Comparison of ENCODE assay signal across 21 cellular contexts in genomic region chr2:223935459-223936125, GRCh38. TPM values are rescaled to one million over a fixed set of nuclear protein-coding genes. Genes with fewer than 3 reads are reported as not detected.
DNase-seq lines count a peak whose midpoint lies in the region; ATAC-seq and TF ChIP-seq lines count a peak whose summit lies in the region.
"Had no signal": no experiment of that assay in that cellular context is flagged by ENCODE, and none has a peak within 500 bp of the region (broad histone marks: within the 10 kb centered on the region; RNA-seq: fewer than 3 reads in every experiment).

No MANE protein-coding gene starts in this region.

- peak overlapping the region; percentile 30 for H3K4me3 Mint-ChIP-seq in T-helper 2 cell treated with Interferon-gamma antibody and Interleukin-4, amounts not matched to agents 5 μg/mL and 100 μg/mL, for 36 hours
- H3K4me3 Mint-ChIP-seq in CD4-positive, CD25-positive, alpha-beta regulatory T cell = peak overlapping the region in 2 of 4 donors; percentile 7 to 48
- H3K4me3 Mint-ChIP-seq in activated CD4-positive, alpha-beta memory T cell treated with anti-CD3 and anti-CD28 coated beads, Interleukin-2, amount 10 ng/mL, durations not matched to agents 7 days and 5 days = no peak overlapping the region

- H3K9me3 Mint-ChIP-seq in T-helper 2 cell treated with Interferon-gamma antibody and Interleukin-4, amounts not matched to agents 5 μg/mL and 100 μg/mL, for 36 hours = peaks cover 7% of the 10 kb centered on the region
- peaks cover 0 to 3% (median 0%) of the 10 kb centered on the region in 7 donors for H3K9me3 Mint-ChIP-seq in CD4-positive, CD25-positive, alpha-beta regulatory T cell
- H3K9me3 Mint-ChIP-seq in activated CD4-positive, alpha-beta memory T cell treated with anti-CD3 and anti-CD28 coated beads, Interleukin-2, amount 10 ng/mL, durations not matched to agents 7 days and 5 days = peaks cover 5% of the 10 kb centered on the region

- H3K27me3 ChIP-seq in CD4-positive, CD25-positive, alpha-beta regulatory T cell (ENCODE audit: control insufficient read depth, insufficient read depth, low read length) = no peaks in the 10 kb centered on the region
- no peaks in the 10 kb centered on the region for H3K27me3 ChIP-seq in iPS-20b (ENCODE audit: insufficient read depth, low read length)
- H3K27me3 ChIP-seq in left ventricle myocardium inferior (ENCODE audit: low read depth) = no peaks in the 10 kb centered on the region
- H3K27me3 ChIP-seq: breast epithelium, spleen, upper lobe of left lung had no signal

- peaks cover 28% of the 10 kb centered on the region for H3K4me1 ChIP-seq in CD4-positive, CD25-positive, alpha-beta regulatory T cell (ENCODE audit: control insufficient read depth, insufficient read depth, low read length, poor library complexity, severe bottlenecking)
- H3K4me1 ChIP-seq in iPS-20b (ENCODE audit: insufficient read depth, low read length) = peaks cover 53% of the 10 kb centered on the region
- peaks cover 92% of the 10 kb centered on the region for H3K4me1 ChIP-seq in left ventricle myocardium inferior

- DNase-seq in T-helper 2 cell treated with Interferon-gamma antibody and Interleukin-4, amounts not matched to agents 5 μg/mL and 100 μg/mL, for 36 hours (ENCODE audit: low spot score) = no peak
- DNase-seq in T-helper 2 cell = no peak
- DNase-seq in CD4-positive, CD25-positive, alpha-beta regulatory T cell = no peak
- no peak for DNase-seq in activated CD4-positive, alpha-beta memory T cell treated with anti-CD3 and anti-CD28 coated beads, Interleukin-2, amount 10 ng/mL, durations not matched to agents 7 days and 5 days
- no peak for DNase-seq in left ventricle myocardium inferior
- no peak for DNase-seq in T-helper 1 cell
- DNase-seq: GM23248; mesendoderm; NCI-H1105; NCI-H2029 treated with DMSO at 0.1 percent for 48 hours; SHP77; spleen; stimulated activated CD4-positive, alpha-beta T cell treated with anti-CD3 and anti-CD28 coated beads, Interleukin-4, amount 100 ng/mL, for 24 hours; upper lobe of left lung had no signal

- no peak overlapping the region for H3K4me3 ChIP-seq in CD4-positive, CD25-positive, alpha-beta regulatory T cell (ENCODE audit: low read depth, low read length)
- H3K4me3 ChIP-seq in iPS-20b (ENCODE audit: low read length) = no peak overlapping the region
- H3K4me3 ChIP-seq in left ventricle myocardium inferior = no peak overlapping the region
- H3K4me3 ChIP-seq: breast epithelium, coronary artery, GM23248, spleen, upper lobe of left lung had no signal

- no peak for TF ChIP-seq CTCF in left ventricle myocardium inferior (IDR thresholded peaks at IDR 0.05; ENCODE audit: borderline replicate concordance)

- H3K27ac ChIP-seq in CD4-positive, CD25-positive, alpha-beta regulatory T cell (ENCODE audit: insufficient read depth, low read length, poor library complexity, severe bottlenecking) = no peak overlapping the region
- H3K27ac ChIP-seq in iPS-20b (ENCODE audit: low read length) (no peak overlapping the region), left ventricle myocardium inferior (replicated peaks) (no peak overlapping the region)
- H3K27ac ChIP-seq: 22Rv1, breast epithelium, GM23248, HL-60, upper lobe of left lung had no signal

- POLR2A ChIA-PET in activated CD4-positive, alpha-beta memory T cell treated with anti-CD3 and anti-CD28 coated beads, Interleukin-2, amount 10 ng/mL, durations not matched to agents 7 days and 5 days (lab: Charles Lee) = interaction anchor here (0.7 to 2.7 kb wide), 5 partner anchors 9 to 1882 kb away, joined by 3 to 14 read pairs (median 4); partner anchors contain the start of genes AP1S3, MRPL44 and WDFY1

- CTCF ChIA-PET in activated CD4-positive, alpha-beta memory T cell treated with anti-CD3 and anti-CD28 coated beads, Interleukin-2, amount 10 ng/mL, durations not matched to agents 7 days and 5 days (lab: Charles Lee) = interaction anchor here (0.6 to 1.1 kb wide), 4 partner anchors 10 to 72 kb away, joined by 3 read pairs; no protein-coding TSS in a partner anchor

- H3K36me3 Mint-ChIP-seq in T-helper 2 cell treated with Interferon-gamma antibody and Interleukin-4, amounts not matched to agents 5 μg/mL and 100 μg/mL, for 36 hours (ENCODE audit: low read depth) = peaks cover 26% of the 10 kb centered on the region
- H3K36me3 Mint-ChIP-seq in CD4-positive, CD25-positive, alpha-beta regulatory T cell = peaks cover 10% of the 10 kb centered on the region
- peaks cover 37% of the 10 kb centered on the region for H3K36me3 Mint-ChIP-seq in activated CD4-positive, alpha-beta memory T cell treated with anti-CD3 and anti-CD28 coated beads, Interleukin-2, amount 10 ng/mL, durations not matched to agents 7 days and 5 days (ENCODE audit: low read depth)

- intact Hi-C loops in left ventricle myocardium inferior (cut with micrococcal nuclease) = no loop called here

- ATAC-seq in CD4-positive, CD25-positive, alpha-beta regulatory T cell (ENCODE audit: low read depth in 2 of 2) = no peak
- no peak for ATAC-seq in HG03469 (IDR thresholded peaks at IDR 0.05; ENCODE audit: unreplicated experiment)

- no peaks in the 10 kb centered on the region for H3K36me3 ChIP-seq in CD4-positive, CD25-positive, alpha-beta regulatory T cell (ENCODE audit: control insufficient read depth, insufficient read depth, low read length)
- H3K36me3 ChIP-seq in iPS-20b (ENCODE audit: insufficient read depth, low read depth, low read length) (no peaks in the 10 kb centered on the region), left ventricle myocardium inferior (no peaks in the 10 kb centered on the region)
- H3K36me3 ChIP-seq: breast epithelium, upper lobe of left lung had no signal

- peak overlapping the region; percentile 2; the same call in 1 of the 2 replicates for H3K9ac ChIP-seq in iPS-20b (ENCODE audit: low read depth, low read length)
- H3K9ac ChIP-seq: GM23248 had no signal

- peaks cover 52% of the 10 kb centered on the region for H3K4me1 Mint-ChIP-seq in T-helper 2 cell treated with Interferon-gamma antibody and Interleukin-4, amounts not matched to agents 5 μg/mL and 100 μg/mL, for 36 hours (ENCODE audit: low read depth)
- peaks cover 30 to 77% (median 60%) of the 10 kb centered on the region in 4 donors for H3K4me1 Mint-ChIP-seq in CD4-positive, CD25-positive, alpha-beta regulatory T cell
- H3K4me1 Mint-ChIP-seq in activated CD4-positive, alpha-beta memory T cell treated with anti-CD3 and anti-CD28 coated beads, Interleukin-2, amount 10 ng/mL, durations not matched to agents 7 days and 5 days = peaks cover 75% of the 10 kb centered on the region

- H3K27me3 Mint-ChIP-seq in T-helper 2 cell treated with Interferon-gamma antibody and Interleukin-4, amounts not matched to agents 5 μg/mL and 100 μg/mL, for 36 hours (ENCODE audit: low read depth) = no peaks in the 10 kb centered on the region
- no peaks in the 10 kb centered on the region for H3K27me3 Mint-ChIP-seq in CD4-positive, CD25-positive, alpha-beta regulatory T cell
- H3K27me3 Mint-ChIP-seq in activated CD4-positive, alpha-beta memory T cell treated with anti-CD3 and anti-CD28 coated beads, Interleukin-2, amount 10 ng/mL, durations not matched to agents 7 days and 5 days = no peaks in the 10 kb centered on the region
- H3K27me3 Mint-ChIP-seq: IgD-negative memory B cell had no signal

- H3K9me3 ChIP-seq in CD4-positive, CD25-positive, alpha-beta regulatory T cell (ENCODE audit: control insufficient read depth in 2 of 2, low read length in 2 of 2) = no peaks in the 10 kb centered on the region
- H3K9me3 ChIP-seq in iPS-20b (ENCODE audit: insufficient read depth, low read depth, low read length) (no peaks in the 10 kb centered on the region), left ventricle myocardium inferior (replicated peaks) (no peaks in the 10 kb centered on the region)
- H3K9me3 ChIP-seq: breast epithelium, spleen, upper lobe of left lung had no signal

- H3K27ac Mint-ChIP-seq in T-helper 2 cell treated with Interferon-gamma antibody and Interleukin-4, amounts not matched to agents 5 μg/mL and 100 μg/mL, for 36 hours = peak overlapping the region; percentile 46
- H3K27ac Mint-ChIP-seq in CD4-positive, CD25-positive, alpha-beta regulatory T cell = peak overlapping the region; percentile 4 to 35 (median 10)
- peak overlapping the region; percentile 2 for H3K27ac Mint-ChIP-seq in activated CD4-positive, alpha-beta memory T cell treated with anti-CD3 and anti-CD28 coated beads, Interleukin-2, amount 10 ng/mL, durations not matched to agents 7 days and 5 days

RNA-seq across cellular contexts. Expression of gene WDFY1, which starts 9.5 kb away (rescaled TPM):
- total RNA-seq in CD4-positive, CD25-positive, alpha-beta regulatory T cell = 67.1 TPM
- 10 to 100 TPM; 24.9 to 37.7 (median 26.0) TPM for polyA plus RNA-seq in CD4-positive, CD25-positive, alpha-beta regulatory T cell
- 10 to 100 TPM; 66.2 to 70.9 TPM for total RNA-seq in activated CD4-positive, alpha-beta memory T cell treated with anti-CD3 and anti-CD28 coated beads, Interleukin-2, amount 10 ng/mL, durations not matched to agents 7 days and 5 days
- total RNA-seq in left ventricle myocardium inferior = 12.6 TPM

RNA-seq across cellular contexts. Expression of gene MRPL44, which starts 21.7 kb away (rescaled TPM):
- total RNA-seq in CD4-positive, CD25-positive, alpha-beta regulatory T cell = 27.4 TPM
- 10 to 100 TPM; 36.6 to 46.5 (median 41.8) TPM for polyA plus RNA-seq in CD4-positive, CD25-positive, alpha-beta regulatory T cell
- total RNA-seq in activated CD4-positive, alpha-beta memory T cell treated with anti-CD3 and anti-CD28 coated beads, Interleukin-2, amount 10 ng/mL, durations not matched to agents 7 days and 5 days = 10 to 100 TPM; 32.5 to 33.0 TPM
- total RNA-seq in left ventricle myocardium inferior = 39.9 TPM
